1 cellular context compared by ENCODE assay signal in the genomic region with DNA sequence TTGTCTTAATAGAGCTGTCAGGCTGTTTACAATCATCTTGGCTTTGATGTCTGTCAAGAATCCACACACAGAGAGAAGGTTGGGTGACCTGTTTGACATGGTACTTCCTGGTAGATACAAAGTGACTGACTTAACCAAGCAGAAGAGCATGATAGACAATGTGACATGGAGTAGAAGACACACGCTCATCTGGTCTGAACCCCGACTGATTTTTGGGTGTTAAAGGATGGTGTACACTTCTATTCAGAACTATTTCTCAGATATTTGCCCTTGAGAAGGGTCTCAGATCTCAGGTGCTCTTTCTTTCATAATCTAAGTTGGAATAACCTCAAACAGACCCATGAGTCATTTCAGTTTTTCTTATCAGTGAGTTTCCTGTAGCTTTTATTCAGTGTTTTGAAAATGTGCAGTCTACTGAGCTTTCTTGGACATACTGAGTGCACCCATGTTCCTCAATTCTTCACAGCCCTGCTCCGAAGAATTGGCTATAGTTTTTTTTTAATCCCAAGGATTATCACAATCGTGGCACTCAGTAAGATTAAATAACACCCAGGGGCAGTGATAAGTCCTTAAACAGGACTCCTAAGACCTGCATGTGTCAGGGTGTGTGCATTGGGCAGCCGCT.
TF ChIP-seq lines count a peak whose summit lies in the region.

No MANE protein-coding gene starts in this region.

TF ChIP-seq in K562, 482 proteins besides CTCF, POLR2A, EP300 and RAD21 (continued from another document and continues in another):
- TF ChIP-seq, protein P1, sequence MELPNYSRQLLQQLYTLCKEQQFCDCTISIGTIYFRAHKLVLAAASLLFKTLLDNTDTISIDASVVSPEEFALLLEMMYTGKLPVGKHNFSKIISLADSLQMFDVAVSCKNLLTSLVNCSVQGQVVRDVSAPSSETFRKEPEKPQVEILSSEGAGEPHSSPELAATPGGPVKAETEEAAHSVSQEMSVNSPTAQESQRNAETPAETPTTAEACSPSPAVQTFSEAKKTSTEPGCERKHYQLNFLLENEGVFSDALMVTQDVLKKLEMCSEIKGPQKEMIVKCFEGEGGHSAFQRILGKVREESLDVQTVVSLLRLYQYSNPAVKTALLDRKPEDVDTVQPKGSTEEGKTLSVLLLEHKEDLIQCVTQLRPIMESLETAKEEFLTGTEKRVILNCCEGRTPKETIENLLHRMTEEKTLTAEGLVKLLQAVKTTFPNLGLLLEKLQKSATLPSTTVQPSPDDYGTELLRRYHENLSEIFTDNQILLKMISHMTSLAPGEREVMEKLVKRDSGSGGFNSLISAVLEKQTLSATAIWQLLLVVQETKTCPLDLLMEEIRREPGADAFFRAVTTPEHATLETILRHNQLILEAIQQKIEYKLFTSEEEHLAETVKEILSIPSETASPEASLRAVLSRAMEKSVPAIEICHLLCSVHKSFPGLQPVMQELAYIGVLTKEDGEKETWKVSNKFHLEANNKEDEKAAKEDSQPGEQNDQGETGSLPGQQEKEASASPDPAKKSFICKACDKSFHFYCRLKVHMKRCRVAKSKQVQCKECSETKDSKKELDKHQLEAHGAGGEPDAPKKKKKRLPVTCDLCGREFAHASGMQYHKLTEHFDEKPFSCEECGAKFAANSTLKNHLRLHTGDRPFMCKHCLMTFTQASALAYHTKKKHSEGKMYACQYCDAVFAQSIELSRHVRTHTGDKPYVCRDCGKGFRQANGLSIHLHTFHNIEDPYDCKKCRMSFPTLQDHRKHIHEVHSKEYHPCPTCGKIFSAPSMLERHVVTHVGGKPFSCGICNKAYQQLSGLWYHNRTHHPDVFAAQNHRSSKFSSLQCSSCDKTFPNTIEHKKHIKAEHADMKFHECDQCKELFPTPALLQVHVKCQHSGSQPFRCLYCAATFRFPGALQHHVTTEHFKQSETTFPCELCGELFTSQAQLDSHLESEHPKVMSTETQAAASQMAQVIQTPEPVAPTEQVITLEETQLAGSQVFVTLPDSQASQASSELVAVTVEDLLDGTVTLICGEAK (IDR thresholded peaks at IDR 0.05): no peak
- TF ChIP-seq, protein P1 (CRISPR knock-in tag; IDR thresholded peaks at IDR 0.05): no peak
- TF ChIP-seq SMARCA4 (IDR thresholded peaks at IDR 0.05) (peak; percentile 85), BDP1 (IDR thresholded peaks at IDR 0.05; ENCODE audit: insufficient read depth, insufficient read length) (no peak), PCBP2 (IDR thresholded peaks at IDR 0.05; ENCODE audit: low read depth, low read length, poor library complexity, severe bottlenecking) (no peak), BRF1 (IDR thresholded peaks at IDR 0.05; ENCODE audit: borderline replicate concordance, extremely low read depth, insufficient read length) (no peak), E2F3 (CRISPR knock-in tag; IDR thresholded peaks at IDR 0.05) (no peak), HDGF (IDR thresholded peaks at IDR 0.05) (no peak), KAT2B (IDR thresholded peaks at IDR 0.05; ENCODE audit: low read depth, low read length) (no peak), NFIC (IDR thresholded peaks at IDR 0.05) (0 out of 2 replicates have a peak, but pooled peaks have one; percentile 10), ZNF79 (CRISPR knock-in tag; IDR thresholded peaks at IDR 0.05; ENCODE audit: low read depth) (no peak), ELF1 (tag; IDR thresholded peaks at IDR 0.05) (peak; percentile 35; the same call in 1 of the 2 replicates), SMAD4 (CRISPR knock-in tag; conservative IDR thresholded peaks at IDR 0.05) (0 out of 2 replicates have a peak, but pooled peaks have one; percentile 42), RBFOX2 (IDR thresholded peaks at IDR 0.05; ENCODE audit: low read depth, low read length) (no peak), HDAC2 (IDR thresholded peaks at IDR 0.05) (no peak), DMBX1 (CRISPR knock-in tag; IDR thresholded peaks at IDR 0.05; ENCODE audit: borderline replicate concordance) (no peak), PHTF2 (CRISPR knock-in tag; IDR thresholded peaks at IDR 0.05) (no peak), SUPT5H (IDR thresholded peaks at IDR 0.05) (no peak), TCF3 (CRISPR knock-in tag; IDR thresholded peaks at IDR 0.05) (peak; percentile 31; the same call in 1 of the 2 replicates), HMG20B (CRISPR knock-in tag; IDR thresholded peaks at IDR 0.05) (no peak), ZKSCAN1 (IDR thresholded peaks at IDR 0.05; ENCODE audit: low read depth, low read length) (peak; percentile 94), NFE2 (IDR thresholded peaks at IDR 0.05; ENCODE audit: low read depth) (no peak), TEAD4 (IDR thresholded peaks at IDR 0.05; ENCODE audit: low read length) (peak; percentile 55), TEAD4 (CRISPR knock-in tag; IDR thresholded peaks at IDR 0.05; ENCODE audit: borderline replicate concordance) (no peak), FIP1L1 (IDR thresholded peaks at IDR 0.05; ENCODE audit: low read depth, low read length, poor library complexity, severe bottlenecking) (no peak), NR2C2 (CRISPR knock-in tag; IDR thresholded peaks at IDR 0.05) (no peak), NR2C2 (tag; IDR thresholded peaks at IDR 0.05) (no peak), MCM3 (IDR thresholded peaks at IDR 0.05) (no peak), GTF2F1 (IDR thresholded peaks at IDR 0.05; ENCODE audit: low read depth, low read length) (no peak), FOS (IDR thresholded peaks at IDR 0.05; ENCODE audit: extremely low read depth, insufficient read length) (no peak), SIN3A (IDR thresholded peaks at IDR 0.05; ENCODE audit: borderline replicate concordance in 2 of 2, control insufficient read depth in 1 of 2, low read depth in 2 of 2, low read length in 2 of 2) (no peak), ZNF780A (CRISPR knock-in tag; IDR thresholded peaks at IDR 0.05) (no peak), NCOA2 (IDR thresholded peaks at IDR 0.05; ENCODE audit: partially characterized antibody in 2 of 2) (no peak), ZNF830 (CRISPR knock-in tag; IDR thresholded peaks at IDR 0.05) (no peak), MAZ (CRISPR knock-in tag; conservative IDR thresholded peaks at IDR 0.05 in 1 of 2, IDR thresholded peaks at IDR 0.05 in 1 of 2) (0 out of 4 replicates have a peak, but pooled peaks of 1 of the 2 experiments have one; percentile 6), ZNF146 (CRISPR knock-in tag; IDR thresholded peaks at IDR 0.05; ENCODE audit: unreplicated experiment) (no peak), JUND (IDR thresholded peaks at IDR 0.05; ENCODE audit: borderline replicate concordance, low read depth, low read length) (peak; percentile 91), JUND (tag; IDR thresholded peaks at IDR 0.05; ENCODE audit: borderline replicate concordance, low read depth, low read length) (peak; percentile 88; the same call in 2 of the 3 replicates), HNRNPH1 (optimal IDR thresholded peaks at IDR 0.05; ENCODE audit: low read depth, low read length) (no peak), HNRNPL (IDR thresholded peaks at IDR 0.05; ENCODE audit: low read depth, low read length) (no peak), PURB (CRISPR knock-in tag; IDR thresholded peaks at IDR 0.05; ENCODE audit: low read depth) (no peak), POLR3G (IDR thresholded peaks at IDR 0.05; ENCODE audit: extremely low read depth, insufficient read length, insufficient replicate concordance) (no peak)
- TF ChIP-seq, protein P2, sequence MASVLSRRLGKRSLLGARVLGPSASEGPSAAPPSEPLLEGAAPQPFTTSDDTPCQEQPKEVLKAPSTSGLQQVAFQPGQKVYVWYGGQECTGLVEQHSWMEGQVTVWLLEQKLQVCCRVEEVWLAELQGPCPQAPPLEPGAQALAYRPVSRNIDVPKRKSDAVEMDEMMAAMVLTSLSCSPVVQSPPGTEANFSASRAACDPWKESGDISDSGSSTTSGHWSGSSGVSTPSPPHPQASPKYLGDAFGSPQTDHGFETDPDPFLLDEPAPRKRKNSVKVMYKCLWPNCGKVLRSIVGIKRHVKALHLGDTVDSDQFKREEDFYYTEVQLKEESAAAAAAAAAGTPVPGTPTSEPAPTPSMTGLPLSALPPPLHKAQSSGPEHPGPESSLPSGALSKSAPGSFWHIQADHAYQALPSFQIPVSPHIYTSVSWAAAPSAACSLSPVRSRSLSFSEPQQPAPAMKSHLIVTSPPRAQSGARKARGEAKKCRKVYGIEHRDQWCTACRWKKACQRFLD (CRISPR knock-in tag; IDR thresholded peaks at IDR 0.05): 0 out of 2 replicates have a peak, but pooled peaks have one; percentile 17
- TF ChIP-seq, protein P3, sequence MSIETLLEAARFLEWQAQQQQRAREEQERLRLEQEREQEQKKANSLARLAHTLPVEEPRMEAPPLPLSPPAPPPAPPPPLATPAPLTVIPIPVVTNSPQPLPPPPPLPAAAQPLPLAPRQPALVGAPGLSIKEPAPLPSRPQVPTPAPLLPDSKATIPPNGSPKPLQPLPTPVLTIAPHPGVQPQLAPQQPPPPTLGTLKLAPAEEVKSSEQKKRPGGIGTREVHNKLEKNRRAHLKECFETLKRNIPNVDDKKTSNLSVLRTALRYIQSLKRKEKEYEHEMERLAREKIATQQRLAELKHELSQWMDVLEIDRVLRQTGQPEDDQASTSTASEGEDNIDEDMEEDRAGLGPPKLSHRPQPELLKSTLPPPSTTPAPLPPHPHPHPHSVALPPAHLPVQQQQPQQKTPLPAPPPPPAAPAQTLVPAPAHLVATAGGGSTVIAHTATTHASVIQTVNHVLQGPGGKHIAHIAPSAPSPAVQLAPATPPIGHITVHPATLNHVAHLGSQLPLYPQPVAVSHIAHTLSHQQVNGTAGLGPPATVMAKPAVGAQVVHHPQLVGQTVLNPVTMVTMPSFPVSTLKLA (conservative IDR thresholded peaks at IDR 0.05): peak in 1 of 2 experiments; percentile 30; a peak in 1 of 4 replicates
- TF ChIP-seq, protein P4, sequence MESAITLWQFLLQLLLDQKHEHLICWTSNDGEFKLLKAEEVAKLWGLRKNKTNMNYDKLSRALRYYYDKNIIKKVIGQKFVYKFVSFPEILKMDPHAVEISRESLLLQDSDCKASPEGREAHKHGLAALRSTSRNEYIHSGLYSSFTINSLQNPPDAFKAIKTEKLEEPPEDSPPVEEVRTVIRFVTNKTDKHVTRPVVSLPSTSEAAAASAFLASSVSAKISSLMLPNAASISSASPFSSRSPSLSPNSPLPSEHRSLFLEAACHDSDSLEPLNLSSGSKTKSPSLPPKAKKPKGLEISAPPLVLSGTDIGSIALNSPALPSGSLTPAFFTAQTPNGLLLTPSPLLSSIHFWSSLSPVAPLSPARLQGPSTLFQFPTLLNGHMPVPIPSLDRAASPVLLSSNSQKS (CRISPR knock-in tag; IDR thresholded peaks at IDR 0.05): no peak
- TF ChIP-seq, protein P5, sequence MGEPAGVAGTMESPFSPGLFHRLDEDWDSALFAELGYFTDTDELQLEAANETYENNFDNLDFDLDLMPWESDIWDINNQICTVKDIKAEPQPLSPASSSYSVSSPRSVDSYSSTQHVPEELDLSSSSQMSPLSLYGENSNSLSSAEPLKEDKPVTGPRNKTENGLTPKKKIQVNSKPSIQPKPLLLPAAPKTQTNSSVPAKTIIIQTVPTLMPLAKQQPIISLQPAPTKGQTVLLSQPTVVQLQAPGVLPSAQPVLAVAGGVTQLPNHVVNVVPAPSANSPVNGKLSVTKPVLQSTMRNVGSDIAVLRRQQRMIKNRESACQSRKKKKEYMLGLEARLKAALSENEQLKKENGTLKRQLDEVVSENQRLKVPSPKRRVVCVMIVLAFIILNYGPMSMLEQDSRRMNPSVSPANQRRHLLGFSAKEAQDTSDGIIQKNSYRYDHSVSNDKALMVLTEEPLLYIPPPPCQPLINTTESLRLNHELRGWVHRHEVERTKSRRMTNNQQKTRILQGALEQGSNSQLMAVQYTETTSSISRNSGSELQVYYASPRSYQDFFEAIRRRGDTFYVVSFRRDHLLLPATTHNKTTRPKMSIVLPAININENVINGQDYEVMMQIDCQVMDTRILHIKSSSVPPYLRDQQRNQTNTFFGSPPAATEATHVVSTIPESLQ (CRISPR knock-in tag; IDR thresholded peaks at IDR 0.05): no peak
- TF ChIP-seq, protein P6, sequence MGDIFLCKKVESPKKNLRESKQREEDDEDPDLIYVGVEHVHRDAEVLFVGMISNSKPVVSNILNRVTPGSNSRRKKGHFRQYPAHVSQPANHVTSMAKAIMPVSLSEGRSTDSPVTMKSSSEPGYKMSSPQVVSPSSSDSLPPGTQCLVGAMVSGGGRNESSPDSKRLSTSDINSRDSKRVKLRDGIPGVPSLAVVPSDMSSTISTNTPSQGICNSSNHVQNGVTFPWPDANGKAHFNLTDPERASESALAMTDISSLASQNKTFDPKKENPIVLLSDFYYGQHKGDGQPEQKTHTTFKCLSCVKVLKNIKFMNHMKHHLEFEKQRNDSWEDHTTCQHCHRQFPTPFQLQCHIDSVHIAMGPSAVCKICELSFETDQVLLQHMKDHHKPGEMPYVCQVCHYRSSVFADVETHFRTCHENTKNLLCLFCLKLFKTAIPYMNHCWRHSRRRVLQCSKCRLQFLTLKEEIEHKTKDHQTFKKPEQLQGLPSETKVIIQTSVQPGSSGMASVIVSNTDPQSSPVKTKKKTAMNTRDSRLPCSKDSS (IDR thresholded peaks at IDR 0.05; ENCODE audit: low read depth, partially characterized antibody): no peak
- TF ChIP-seq, protein P7, sequence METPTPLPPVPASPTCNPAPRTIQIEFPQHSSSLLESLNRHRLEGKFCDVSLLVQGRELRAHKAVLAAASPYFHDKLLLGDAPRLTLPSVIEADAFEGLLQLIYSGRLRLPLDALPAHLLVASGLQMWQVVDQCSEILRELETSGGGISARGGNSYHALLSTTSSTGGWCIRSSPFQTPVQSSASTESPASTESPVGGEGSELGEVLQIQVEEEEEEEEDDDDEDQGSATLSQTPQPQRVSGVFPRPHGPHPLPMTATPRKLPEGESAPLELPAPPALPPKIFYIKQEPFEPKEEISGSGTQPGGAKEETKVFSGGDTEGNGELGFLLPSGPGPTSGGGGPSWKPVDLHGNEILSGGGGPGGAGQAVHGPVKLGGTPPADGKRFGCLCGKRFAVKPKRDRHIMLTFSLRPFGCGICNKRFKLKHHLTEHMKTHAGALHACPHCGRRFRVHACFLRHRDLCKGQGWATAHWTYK (CRISPR knock-in tag; IDR thresholded peaks at IDR 0.05): no peak
